In the genomic region with DNA sequence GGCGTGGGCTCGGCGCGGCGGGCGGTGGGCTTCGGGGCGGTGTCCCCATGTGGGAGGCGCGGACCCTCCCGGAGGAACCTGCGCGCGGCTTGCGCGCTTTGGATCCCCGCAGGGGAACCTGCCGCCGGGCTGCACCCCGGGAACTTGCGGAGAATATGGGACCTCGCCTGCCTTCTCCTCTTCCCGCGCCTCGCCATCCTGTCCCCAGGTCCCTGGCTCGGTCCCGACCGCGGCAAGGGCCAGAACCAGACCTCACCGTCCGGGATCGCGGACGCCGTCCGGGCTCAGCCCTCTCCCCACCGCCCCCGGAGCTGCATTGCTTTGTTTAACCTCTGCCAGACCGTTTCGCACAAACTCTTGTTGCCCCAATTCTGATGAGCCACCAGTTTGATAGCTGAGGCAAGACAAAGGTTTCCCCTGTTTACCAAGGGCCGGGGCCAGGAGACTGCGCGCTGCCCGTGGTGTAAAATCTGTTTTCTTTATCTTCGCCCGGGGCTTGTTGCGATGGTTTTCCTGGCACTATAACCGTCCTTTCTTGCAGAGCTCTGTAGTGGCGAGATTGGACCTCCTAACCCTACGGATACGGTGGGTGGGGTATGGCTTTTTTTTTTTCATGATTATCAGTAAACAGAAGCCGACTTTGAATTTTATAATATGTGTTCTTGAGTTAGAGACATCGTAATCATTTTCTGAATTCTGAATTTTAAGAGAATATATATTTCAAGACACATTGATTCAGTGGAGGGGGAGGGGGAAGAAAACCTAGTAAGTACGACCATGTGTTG, we compare ENCODE assay signal across 1 cellular context.
TF ChIP-seq lines count a peak whose summit lies in the region.

No MANE protein-coding gene starts in this region.

TF ChIP-seq in SK-N-SH, 30 proteins besides CTCF, POLR2A, EP300 and RAD21 (continued from another document):
- TF ChIP-seq RXRA (IDR thresholded peaks at IDR 0.05; ENCODE audit: borderline replicate concordance, low read depth) (no peak), GATA2 (CRISPR knock-in tag; IDR thresholded peaks at IDR 0.05) (peak; percentile 50; the same call in 1 of the 2 replicates), SMC3 (IDR thresholded peaks at IDR 0.05; ENCODE audit: low read depth, low read length) (no peak)
- TF ChIP-seq, protein P1, sequence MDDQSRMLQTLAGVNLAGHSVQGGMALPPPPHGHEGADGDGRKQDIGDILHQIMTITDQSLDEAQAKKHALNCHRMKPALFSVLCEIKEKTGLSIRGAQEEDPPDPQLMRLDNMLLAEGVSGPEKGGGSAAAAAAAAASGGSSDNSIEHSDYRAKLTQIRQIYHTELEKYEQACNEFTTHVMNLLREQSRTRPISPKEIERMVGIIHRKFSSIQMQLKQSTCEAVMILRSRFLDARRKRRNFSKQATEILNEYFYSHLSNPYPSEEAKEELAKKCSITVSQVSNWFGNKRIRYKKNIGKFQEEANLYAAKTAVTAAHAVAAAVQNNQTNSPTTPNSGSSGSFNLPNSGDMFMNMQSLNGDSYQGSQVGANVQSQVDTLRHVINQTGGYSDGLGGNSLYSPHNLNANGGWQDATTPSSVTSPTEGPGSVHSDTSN (IDR thresholded peaks at IDR 0.05): no peak
